1 cellular context compared by ENCODE assay signal in the genomic region with DNA sequence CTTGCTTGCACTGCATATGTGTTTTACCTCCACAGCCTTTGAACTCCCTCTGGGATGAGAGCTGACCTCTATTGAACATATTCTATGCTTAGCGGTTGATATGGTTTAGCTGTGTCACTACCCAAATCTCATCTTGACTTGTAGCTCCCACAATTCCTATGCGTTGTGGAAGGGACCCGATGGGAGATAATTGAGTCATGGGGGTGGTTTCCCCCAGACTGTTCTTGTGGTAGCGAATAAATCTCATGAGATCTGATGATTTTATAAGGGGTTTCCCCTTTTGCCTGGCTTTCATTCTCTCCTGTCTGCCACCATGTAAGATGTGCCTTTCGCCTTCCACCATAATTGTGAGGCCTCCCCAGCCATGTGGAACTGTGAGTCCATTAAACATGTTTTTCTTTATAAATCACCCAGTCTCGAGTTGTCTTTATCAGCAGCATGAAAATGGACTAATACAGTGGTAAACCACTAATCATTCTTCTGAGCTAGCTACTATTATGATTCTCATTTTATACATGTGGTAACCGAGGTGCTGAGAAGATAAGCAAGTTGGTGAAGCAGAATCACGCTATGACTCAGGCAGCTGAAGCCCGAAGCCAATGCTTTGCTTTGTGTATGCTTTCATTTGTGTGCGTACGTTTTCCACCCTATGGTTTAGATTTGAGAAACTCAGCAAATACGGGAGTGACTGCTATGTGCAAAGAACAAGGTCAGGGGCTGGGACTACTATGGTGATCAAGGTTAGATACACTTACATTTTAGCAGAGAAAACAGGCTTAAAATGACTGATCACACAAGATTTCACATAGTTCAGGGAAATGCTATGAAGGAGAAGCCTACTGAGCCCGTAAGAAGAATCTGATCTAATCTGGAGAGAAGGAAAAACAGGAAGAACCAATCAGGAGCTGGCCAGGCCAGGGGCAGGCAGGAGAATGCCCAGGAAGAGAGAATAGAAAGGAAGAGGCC.
A peak's percentile ranks its signal among the peaks of the same experiment; 100 is the strongest.
TF ChIP-seq lines count a peak whose summit lies in the region.

No MANE protein-coding gene starts in this region.

TF ChIP-seq in HepG2, 621 proteins besides CTCF, POLR2A, EP300 and RAD21 (continued from another document and continues in another):
- TF ChIP-seq, protein P1, sequence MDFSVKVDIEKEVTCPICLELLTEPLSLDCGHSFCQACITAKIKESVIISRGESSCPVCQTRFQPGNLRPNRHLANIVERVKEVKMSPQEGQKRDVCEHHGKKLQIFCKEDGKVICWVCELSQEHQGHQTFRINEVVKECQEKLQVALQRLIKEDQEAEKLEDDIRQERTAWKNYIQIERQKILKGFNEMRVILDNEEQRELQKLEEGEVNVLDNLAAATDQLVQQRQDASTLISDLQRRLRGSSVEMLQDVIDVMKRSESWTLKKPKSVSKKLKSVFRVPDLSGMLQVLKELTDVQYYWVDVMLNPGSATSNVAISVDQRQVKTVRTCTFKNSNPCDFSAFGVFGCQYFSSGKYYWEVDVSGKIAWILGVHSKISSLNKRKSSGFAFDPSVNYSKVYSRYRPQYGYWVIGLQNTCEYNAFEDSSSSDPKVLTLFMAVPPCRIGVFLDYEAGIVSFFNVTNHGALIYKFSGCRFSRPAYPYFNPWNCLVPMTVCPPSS (IDR thresholded peaks at IDR 0.05): no peak
- no peak; the same call in 1 of the 2 replicates for TF ChIP-seq ZNF652 (CRISPR knock-in tag; IDR thresholded peaks at IDR 0.05; ENCODE audit: borderline replicate concordance, low read depth)
- TF ChIP-seq TFE3 (CRISPR knock-in tag; IDR thresholded peaks at IDR 0.05): no peak
- TF ChIP-seq, protein P2, sequence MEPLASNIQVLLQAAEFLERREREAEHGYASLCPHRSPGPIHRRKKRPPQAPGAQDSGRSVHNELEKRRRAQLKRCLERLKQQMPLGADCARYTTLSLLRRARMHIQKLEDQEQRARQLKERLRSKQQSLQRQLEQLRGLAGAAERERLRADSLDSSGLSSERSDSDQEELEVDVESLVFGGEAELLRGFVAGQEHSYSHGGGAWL (CRISPR knock-in tag; IDR thresholded peaks at IDR 0.05): no peak
- TF ChIP-seq KAT8 (CRISPR knock-in tag; IDR thresholded peaks at IDR 0.05): peak; percentile 76
- no peak for TF ChIP-seq ZNF382 (CRISPR knock-in tag; IDR thresholded peaks at IDR 0.05; ENCODE audit: borderline replicate concordance)
- TF ChIP-seq ZNF546 (CRISPR knock-in tag; conservative IDR thresholded peaks at IDR 0.05): no peak
- TF ChIP-seq ZNF589 (CRISPR knock-in tag; conservative IDR thresholded peaks at IDR 0.05): 0 out of 2 replicates have a peak, but pooled peaks have one; percentile 63
- TF ChIP-seq ZNF101 (CRISPR knock-in tag; IDR thresholded peaks at IDR 0.05; ENCODE audit: borderline replicate concordance, low read depth): no peak
- no peak for TF ChIP-seq ZFP37 (CRISPR knock-in tag; IDR thresholded peaks at IDR 0.05; ENCODE audit: borderline replicate concordance)
- no peak for TF ChIP-seq KDM4B (CRISPR knock-in tag; IDR thresholded peaks at IDR 0.05)
- TF ChIP-seq EED (CRISPR knock-in tag; IDR thresholded peaks at IDR 0.05): no peak
- no peak for TF ChIP-seq ZNF720 (CRISPR knock-in tag; IDR thresholded peaks at IDR 0.05)
- no peak for TF ChIP-seq SUZ12 (IDR thresholded peaks at IDR 0.05; ENCODE audit: low read depth, low read length)
- no peak for TF ChIP-seq ZNF138 (CRISPR knock-in tag; IDR thresholded peaks at IDR 0.05; ENCODE audit: low read depth)
- TF ChIP-seq ZNF646 (CRISPR knock-in tag; IDR thresholded peaks at IDR 0.05): 0 out of 2 replicates have a peak, but pooled peaks have one; percentile 57
- TF ChIP-seq CCAR2 (optimal IDR thresholded peaks at IDR 0.05; ENCODE audit: low read depth, low read length): no peak
- peak; percentile 24; the same call in 1 of the 2 replicates for TF ChIP-seq ZMYM3 (CRISPR knock-in tag; IDR thresholded peaks at IDR 0.05)
- TF ChIP-seq ZNF234 (CRISPR knock-in tag; conservative IDR thresholded peaks at IDR 0.05): no peak
- TF ChIP-seq ZNF839 (CRISPR knock-in tag; IDR thresholded peaks at IDR 0.05; ENCODE audit: borderline replicate concordance): no peak
- peak; percentile 87 for TF ChIP-seq GATAD2A (CRISPR knock-in tag; IDR thresholded peaks at IDR 0.05)
- TF ChIP-seq, protein P3, sequence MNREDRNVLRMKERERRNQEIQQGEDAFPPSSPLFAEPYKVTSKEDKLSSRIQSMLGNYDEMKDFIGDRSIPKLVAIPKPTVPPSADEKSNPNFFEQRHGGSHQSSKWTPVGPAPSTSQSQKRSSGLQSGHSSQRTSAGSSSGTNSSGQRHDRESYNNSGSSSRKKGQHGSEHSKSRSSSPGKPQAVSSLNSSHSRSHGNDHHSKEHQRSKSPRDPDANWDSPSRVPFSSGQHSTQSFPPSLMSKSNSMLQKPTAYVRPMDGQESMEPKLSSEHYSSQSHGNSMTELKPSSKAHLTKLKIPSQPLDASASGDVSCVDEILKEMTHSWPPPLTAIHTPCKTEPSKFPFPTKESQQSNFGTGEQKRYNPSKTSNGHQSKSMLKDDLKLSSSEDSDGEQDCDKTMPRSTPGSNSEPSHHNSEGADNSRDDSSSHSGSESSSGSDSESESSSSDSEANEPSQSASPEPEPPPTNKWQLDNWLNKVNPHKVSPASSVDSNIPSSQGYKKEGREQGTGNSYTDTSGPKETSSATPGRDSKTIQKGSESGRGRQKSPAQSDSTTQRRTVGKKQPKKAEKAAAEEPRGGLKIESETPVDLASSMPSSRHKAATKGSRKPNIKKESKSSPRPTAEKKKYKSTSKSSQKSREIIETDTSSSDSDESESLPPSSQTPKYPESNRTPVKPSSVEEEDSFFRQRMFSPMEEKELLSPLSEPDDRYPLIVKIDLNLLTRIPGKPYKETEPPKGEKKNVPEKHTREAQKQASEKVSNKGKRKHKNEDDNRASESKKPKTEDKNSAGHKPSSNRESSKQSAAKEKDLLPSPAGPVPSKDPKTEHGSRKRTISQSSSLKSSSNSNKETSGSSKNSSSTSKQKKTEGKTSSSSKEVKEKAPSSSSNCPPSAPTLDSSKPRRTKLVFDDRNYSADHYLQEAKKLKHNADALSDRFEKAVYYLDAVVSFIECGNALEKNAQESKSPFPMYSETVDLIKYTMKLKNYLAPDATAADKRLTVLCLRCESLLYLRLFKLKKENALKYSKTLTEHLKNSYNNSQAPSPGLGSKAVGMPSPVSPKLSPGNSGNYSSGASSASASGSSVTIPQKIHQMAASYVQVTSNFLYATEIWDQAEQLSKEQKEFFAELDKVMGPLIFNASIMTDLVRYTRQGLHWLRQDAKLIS (CRISPR knock-in tag; IDR thresholded peaks at IDR 0.05): no peak
- TF ChIP-seq HOXD1 (CRISPR knock-in tag; IDR thresholded peaks at IDR 0.05): no peak
- peak; percentile 69; the same call in 1 of the 2 replicates for TF ChIP-seq FOXA3 (CRISPR knock-in tag; IDR thresholded peaks at IDR 0.05)
- TF ChIP-seq MAX (IDR thresholded peaks at IDR 0.05): peak; percentile 74
- peak; percentile 79 to 91 for TF ChIP-seq MAFK (conservative IDR thresholded peaks at IDR 0.05 in 1 of 2, IDR thresholded peaks at IDR 0.05 in 1 of 2; ENCODE audit: low read length in 2 of 2)
- no peak for TF ChIP-seq ETV6 (CRISPR knock-in tag; conservative IDR thresholded peaks at IDR 0.05)
- TF ChIP-seq, protein P4, sequence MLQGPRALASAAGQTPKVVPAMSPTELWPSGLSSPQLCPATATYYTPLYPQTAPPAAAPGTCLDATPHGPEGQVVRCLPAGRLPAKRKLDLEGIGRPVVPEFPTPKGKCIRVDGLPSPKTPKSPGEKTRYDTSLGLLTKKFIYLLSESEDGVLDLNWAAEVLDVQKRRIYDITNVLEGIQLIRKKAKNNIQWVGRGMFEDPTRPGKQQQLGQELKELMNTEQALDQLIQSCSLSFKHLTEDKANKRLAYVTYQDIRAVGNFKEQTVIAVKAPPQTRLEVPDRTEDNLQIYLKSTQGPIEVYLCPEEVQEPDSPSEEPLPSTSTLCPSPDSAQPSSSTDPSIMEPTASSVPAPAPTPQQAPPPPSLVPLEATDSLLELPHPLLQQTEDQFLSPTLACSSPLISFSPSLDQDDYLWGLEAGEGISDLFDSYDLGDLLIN (CRISPR knock-in tag; IDR thresholded peaks at IDR 0.05; ENCODE audit: borderline replicate concordance): no peak
- TF ChIP-seq MLLT10 (CRISPR knock-in tag; IDR thresholded peaks at IDR 0.05): no peak
- peak; percentile 60 for TF ChIP-seq SAP130 (CRISPR knock-in tag; IDR thresholded peaks at IDR 0.05; ENCODE audit: low read depth)
- TF ChIP-seq ZIK1 (CRISPR knock-in tag; IDR thresholded peaks at IDR 0.05; ENCODE audit: borderline replicate concordance, low read depth): no peak
- TF ChIP-seq, protein P5, sequence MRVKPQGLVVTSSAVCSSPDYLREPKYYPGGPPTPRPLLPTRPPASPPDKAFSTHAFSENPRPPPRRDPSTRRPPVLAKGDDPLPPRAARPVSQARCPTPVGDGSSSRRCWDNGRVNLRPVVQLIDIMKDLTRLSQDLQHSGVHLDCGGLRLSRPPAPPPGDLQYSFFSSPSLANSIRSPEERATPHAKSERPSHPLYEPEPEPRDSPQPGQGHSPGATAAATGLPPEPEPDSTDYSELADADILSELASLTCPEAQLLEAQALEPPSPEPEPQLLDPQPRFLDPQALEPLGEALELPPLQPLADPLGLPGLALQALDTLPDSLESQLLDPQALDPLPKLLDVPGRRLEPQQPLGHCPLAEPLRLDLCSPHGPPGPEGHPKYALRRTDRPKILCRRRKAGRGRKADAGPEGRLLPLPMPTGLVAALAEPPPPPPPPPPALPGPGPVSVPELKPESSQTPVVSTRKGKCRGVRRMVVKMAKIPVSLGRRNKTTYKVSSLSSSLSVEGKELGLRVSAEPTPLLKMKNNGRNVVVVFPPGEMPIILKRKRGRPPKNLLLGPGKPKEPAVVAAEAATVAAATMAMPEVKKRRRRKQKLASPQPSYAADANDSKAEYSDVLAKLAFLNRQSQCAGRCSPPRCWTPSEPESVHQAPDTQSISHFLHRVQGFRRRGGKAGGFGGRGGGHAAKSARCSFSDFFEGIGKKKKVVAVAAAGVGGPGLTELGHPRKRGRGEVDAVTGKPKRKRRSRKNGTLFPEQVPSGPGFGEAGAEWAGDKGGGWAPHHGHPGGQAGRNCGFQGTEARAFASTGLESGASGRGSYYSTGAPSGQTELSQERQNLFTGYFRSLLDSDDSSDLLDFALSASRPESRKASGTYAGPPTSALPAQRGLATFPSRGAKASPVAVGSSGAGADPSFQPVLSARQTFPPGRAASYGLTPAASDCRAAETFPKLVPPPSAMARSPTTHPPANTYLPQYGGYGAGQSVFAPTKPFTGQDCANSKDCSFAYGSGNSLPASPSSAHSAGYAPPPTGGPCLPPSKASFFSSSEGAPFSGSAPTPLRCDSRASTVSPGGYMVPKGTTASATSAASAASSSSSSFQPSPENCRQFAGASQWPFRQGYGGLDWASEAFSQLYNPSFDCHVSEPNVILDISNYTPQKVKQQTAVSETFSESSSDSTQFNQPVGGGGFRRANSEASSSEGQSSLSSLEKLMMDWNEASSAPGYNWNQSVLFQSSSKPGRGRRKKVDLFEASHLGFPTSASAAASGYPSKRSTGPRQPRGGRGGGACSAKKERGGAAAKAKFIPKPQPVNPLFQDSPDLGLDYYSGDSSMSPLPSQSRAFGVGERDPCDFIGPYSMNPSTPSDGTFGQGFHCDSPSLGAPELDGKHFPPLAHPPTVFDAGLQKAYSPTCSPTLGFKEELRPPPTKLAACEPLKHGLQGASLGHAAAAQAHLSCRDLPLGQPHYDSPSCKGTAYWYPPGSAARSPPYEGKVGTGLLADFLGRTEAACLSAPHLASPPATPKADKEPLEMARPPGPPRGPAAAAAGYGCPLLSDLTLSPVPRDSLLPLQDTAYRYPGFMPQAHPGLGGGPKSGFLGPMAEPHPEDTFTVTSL (CRISPR knock-in tag; IDR thresholded peaks at IDR 0.05; ENCODE audit: borderline replicate concordance): peak; percentile 93
